29 cellular contexts compared by ENCODE assay signal in genomic region chr5:170071748-170072147, GRCh38. TPM values are rescaled to one million over a fixed set of nuclear protein-coding genes. Genes with fewer than 3 reads are reported as not detected.
"Had no signal": no experiment of that assay in that cellular context is flagged by ENCODE, and none has a peak within 500 bp of the region (broad histone marks: within the 10 kb centered on the region; RNA-seq: fewer than 3 reads in every experiment).

No MANE protein-coding gene starts in this region.

- H3K4me3 ChIP-seq: coronary artery, dorsolateral prefrontal cortex, esophagus squamous epithelium, gastrocnemius medialis, heart right ventricle, left lung, lower lobe of right lung had no signal

- ATAC-seq: esophagus mucosa; gastrocnemius medialis; left cardiac atrium; left lung; left ventricle myocardium superior; lower lobe of right lung; naive thymus-derived CD4-positive, alpha-beta T cell had no signal

- H3K36me3 ChIP-seq: esophagus squamous epithelium, gastrocnemius medialis had no signal

- H3K4me1 ChIP-seq: esophagus squamous epithelium, gastrocnemius medialis, heart right ventricle, left lung, lower lobe of right lung had no signal

- H3K9me3 ChIP-seq: esophagus squamous epithelium, gastrocnemius medialis, heart right ventricle, left lung, lower lobe of right lung had no signal

- H3K27ac ChIP-seq: coronary artery, dorsolateral prefrontal cortex, epithelial cell of prostate, esophagus squamous epithelium, gastrocnemius medialis, heart right ventricle, left lung, lower lobe of right lung had no signal

- H3K27me3 ChIP-seq: esophagus squamous epithelium, gastrocnemius medialis, left lung had no signal

- FAIRE-seq: colon, islet of Langerhans, keratinocyte had no signal

- DNase-seq: dermis blood vessel endothelial cell; dorsolateral prefrontal cortex; effector CD4-positive, alpha-beta T cell; effector memory CD4-positive, alpha-beta T cell; erythroblast; esophagus squamous epithelium; foreskin fibroblast; foreskin melanocyte; gastrocnemius medialis; glutamatergic neuron; head of caudate nucleus; heart right ventricle; hippocampal formation; left cardiac atrium; left lung; left ventricle myocardium superior; lower lobe of right lung; mesendoderm; midbrain; naive thymus-derived CD4-positive, alpha-beta T cell had no signal

RNA-seq across cellular contexts. Expression of gene FOXI1, which starts 33.9 kb away (rescaled TPM):
- total RNA-seq: dermis blood vessel endothelial cell, dorsolateral prefrontal cortex, esophagus squamous epithelium, gastrocnemius medialis, glomerular endothelial cell, heart right ventricle, kidney epithelial cell, left cardiac atrium, left lung, left ventricle myocardium superior, lower lobe of right lung, lung microvascular endothelial cell had no signal
- polyA plus RNA-seq: heart right ventricle; keratinocyte; naive thymus-derived CD4-positive, alpha-beta T cell had no signal
